ENCODE assay signal across 8 cellular contexts in genomic region chr5:446864-447263, GRCh38. TPM values are rescaled to one million over a fixed set of nuclear protein-coding genes. Genes with fewer than 3 reads are reported as not detected.
DNase-seq lines count a peak whose midpoint lies in the region; ATAC-seq and TF ChIP-seq lines count a peak whose summit lies in the region.

No MANE protein-coding gene starts in this region.

- DNase-seq in 8988T (peak; percentile 87), EH (ENCODE audit: low read depth) (peak; percentile 49), NCI-H1930 (lab: John Stamatoyannopoulos, UW) (peak; percentile 15 to 36), iPS-NIHi11 (ENCODE audit: low spot score) (peak; percentile 60), thoracic aorta (ENCODE audit: low spot score) (no peak)
- DNase-seq in activated T-cell treated with anti-CD3 and anti-CD28 coated beads, Interleukin-2, amount 50 U/mL, for 72 hours = no peak

- peaks cover 23 to 47% of the 10 kb centered on the region in 2 donors for H3K36me3 Mint-ChIP-seq in activated T-cell treated with anti-CD3 and anti-CD28 coated beads, Interleukin-2, amount 50 U/mL, for 72 hours (ENCODE audit: insufficient read depth in 2 of 2)

- H3K4me1 ChIP-seq in thoracic aorta (ENCODE audit: control insufficient read depth in 1 of 2, low read depth in 2 of 2) = peaks cover 11 to 18% of the 10 kb centered on the region in 2 donors

- TF ChIP-seq CTCF in thoracic aorta (IDR thresholded peaks at IDR 0.05) = peak; percentile 36

- peaks cover 47% of the 10 kb centered on the region for H3K4me1 Mint-ChIP-seq in activated T-cell treated with anti-CD3 and anti-CD28 coated beads, Interleukin-2, amount 50 U/mL, for 72 hours (ENCODE audit: low read depth)

- no peak for ATAC-seq in activated T-cell treated with anti-CD3 and anti-CD28 coated beads, Interleukin-2, amount 50 U/mL, for 72 hours (replicated peaks in 1 of 2)
- ATAC-seq in thoracic aorta (ENCODE audit: insufficient number of reproducible peaks, low FRiP score, low read depth) (no peak), HG02678 (IDR thresholded peaks at IDR 0.05; ENCODE audit: unreplicated experiment) (no peak), GM19395 (IDR thresholded peaks at IDR 0.05; ENCODE audit: unreplicated experiment) (no peak)

- H3K27me3 Mint-ChIP-seq in activated T-cell treated with anti-CD3 and anti-CD28 coated beads, Interleukin-2, amount 50 U/mL, for 72 hours (ENCODE audit: low read depth) = no peaks in the 10 kb centered on the region

- no peaks in the 10 kb centered on the region for H3K27me3 ChIP-seq in thoracic aorta (replicated peaks; ENCODE audit: insufficient read depth)

- peaks cover 4 to 5% of the 10 kb centered on the region in 2 donors for H3K9me3 Mint-ChIP-seq in activated T-cell treated with anti-CD3 and anti-CD28 coated beads, Interleukin-2, amount 50 U/mL, for 72 hours

- no peak overlapping the region for H3K27ac ChIP-seq in thoracic aorta

- H3K4me3 Mint-ChIP-seq in activated T-cell treated with anti-CD3 and anti-CD28 coated beads, Interleukin-2, amount 50 U/mL, for 72 hours = no peak overlapping the region

- peaks cover 38% of the 10 kb centered on the region for H3K36me3 ChIP-seq in thoracic aorta

- H3K9me3 ChIP-seq in thoracic aorta = peaks cover 5% of the 10 kb centered on the region

- no peak overlapping the region for H3K4me3 ChIP-seq in thoracic aorta

- peak overlapping the region; percentile 35 for H3K27ac Mint-ChIP-seq in activated T-cell treated with anti-CD3 and anti-CD28 coated beads, Interleukin-2, amount 50 U/mL, for 72 hours

RNA-seq across cellular contexts. Expression of gene EXOC3, which starts 3.9 kb away (rescaled TPM):
- total RNA-seq in activated T-cell treated with anti-CD3 and anti-CD28 coated beads, Interleukin-2, amount 50 U/mL, for 72 hours = 10 to 100 TPM; 60.1 to 78.2 TPM
- total RNA-seq in thoracic aorta = 10 to 100 TPM; 34.5 to 79.7 TPM

Comparison
In these comparisons a context has a peak if more than half of its experiments do, and no peak if none do; other contexts are left out.
1. DNase-seq: peak in 8988T (single experiment), EH (single experiment), NCI-H1930 (2 of 2) and iPS-NIHi11 (single experiment); none in activated T-cell treated with anti-CD3 and anti-CD28 coated beads, Interleukin-2, amount 50 U/mL, for 72 hours (0 of 2) and thoracic aorta (single experiment).